ENCODE assay signal across 1 cellular context in the genomic region with DNA sequence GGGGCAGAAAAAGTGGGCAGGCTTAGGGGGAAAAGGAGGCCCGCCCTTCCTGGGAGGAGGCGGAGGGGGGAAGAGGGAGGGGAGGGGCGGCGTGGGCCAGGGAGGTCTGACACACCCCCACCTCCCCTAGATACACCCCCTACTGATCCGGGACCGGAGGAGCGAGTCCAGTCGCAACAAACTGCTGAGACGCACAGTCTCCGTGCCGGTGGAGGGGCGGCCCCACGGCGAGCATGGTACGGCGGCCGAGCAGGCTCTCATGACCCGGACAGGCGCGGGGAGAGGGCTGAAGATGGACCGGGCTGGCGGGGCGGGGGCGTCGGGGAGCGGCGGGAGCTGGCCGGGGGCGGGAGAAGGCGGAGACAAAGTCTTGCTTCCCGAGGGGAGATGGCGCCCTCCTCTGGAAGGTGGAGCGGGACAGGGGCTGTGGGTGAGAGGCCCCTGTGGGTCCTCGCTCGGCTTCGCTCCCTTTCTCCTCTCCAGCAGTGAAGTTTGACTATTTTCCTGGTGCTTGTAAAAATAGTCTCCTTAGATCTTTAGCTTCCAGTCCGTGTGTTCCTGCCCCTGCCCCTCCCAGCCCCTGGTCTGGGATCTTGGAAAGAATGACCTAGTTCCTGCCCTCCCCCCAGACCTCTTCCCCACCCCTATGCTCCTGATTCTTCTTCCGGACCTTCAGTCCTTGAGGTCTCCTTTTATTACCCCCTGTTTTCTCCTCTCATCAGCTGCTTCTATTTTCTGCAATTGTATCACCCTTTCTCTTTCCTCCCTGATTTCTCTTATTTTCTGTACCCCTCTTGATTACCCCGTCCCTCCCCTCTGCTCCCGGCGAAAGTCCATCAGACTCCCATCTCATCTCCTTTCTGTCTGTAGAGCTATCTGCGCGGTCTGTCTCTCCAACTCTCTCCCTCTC.
A peak's percentile ranks its signal among the peaks of the same experiment; 100 is the strongest.
TF ChIP-seq lines count a peak whose summit lies in the region.

No MANE protein-coding gene starts in this region.

TF ChIP-seq in HepG2, 621 proteins besides CTCF, POLR2A, EP300 and RAD21 (continued from another document and continues in another):
- TF ChIP-seq, protein P1, sequence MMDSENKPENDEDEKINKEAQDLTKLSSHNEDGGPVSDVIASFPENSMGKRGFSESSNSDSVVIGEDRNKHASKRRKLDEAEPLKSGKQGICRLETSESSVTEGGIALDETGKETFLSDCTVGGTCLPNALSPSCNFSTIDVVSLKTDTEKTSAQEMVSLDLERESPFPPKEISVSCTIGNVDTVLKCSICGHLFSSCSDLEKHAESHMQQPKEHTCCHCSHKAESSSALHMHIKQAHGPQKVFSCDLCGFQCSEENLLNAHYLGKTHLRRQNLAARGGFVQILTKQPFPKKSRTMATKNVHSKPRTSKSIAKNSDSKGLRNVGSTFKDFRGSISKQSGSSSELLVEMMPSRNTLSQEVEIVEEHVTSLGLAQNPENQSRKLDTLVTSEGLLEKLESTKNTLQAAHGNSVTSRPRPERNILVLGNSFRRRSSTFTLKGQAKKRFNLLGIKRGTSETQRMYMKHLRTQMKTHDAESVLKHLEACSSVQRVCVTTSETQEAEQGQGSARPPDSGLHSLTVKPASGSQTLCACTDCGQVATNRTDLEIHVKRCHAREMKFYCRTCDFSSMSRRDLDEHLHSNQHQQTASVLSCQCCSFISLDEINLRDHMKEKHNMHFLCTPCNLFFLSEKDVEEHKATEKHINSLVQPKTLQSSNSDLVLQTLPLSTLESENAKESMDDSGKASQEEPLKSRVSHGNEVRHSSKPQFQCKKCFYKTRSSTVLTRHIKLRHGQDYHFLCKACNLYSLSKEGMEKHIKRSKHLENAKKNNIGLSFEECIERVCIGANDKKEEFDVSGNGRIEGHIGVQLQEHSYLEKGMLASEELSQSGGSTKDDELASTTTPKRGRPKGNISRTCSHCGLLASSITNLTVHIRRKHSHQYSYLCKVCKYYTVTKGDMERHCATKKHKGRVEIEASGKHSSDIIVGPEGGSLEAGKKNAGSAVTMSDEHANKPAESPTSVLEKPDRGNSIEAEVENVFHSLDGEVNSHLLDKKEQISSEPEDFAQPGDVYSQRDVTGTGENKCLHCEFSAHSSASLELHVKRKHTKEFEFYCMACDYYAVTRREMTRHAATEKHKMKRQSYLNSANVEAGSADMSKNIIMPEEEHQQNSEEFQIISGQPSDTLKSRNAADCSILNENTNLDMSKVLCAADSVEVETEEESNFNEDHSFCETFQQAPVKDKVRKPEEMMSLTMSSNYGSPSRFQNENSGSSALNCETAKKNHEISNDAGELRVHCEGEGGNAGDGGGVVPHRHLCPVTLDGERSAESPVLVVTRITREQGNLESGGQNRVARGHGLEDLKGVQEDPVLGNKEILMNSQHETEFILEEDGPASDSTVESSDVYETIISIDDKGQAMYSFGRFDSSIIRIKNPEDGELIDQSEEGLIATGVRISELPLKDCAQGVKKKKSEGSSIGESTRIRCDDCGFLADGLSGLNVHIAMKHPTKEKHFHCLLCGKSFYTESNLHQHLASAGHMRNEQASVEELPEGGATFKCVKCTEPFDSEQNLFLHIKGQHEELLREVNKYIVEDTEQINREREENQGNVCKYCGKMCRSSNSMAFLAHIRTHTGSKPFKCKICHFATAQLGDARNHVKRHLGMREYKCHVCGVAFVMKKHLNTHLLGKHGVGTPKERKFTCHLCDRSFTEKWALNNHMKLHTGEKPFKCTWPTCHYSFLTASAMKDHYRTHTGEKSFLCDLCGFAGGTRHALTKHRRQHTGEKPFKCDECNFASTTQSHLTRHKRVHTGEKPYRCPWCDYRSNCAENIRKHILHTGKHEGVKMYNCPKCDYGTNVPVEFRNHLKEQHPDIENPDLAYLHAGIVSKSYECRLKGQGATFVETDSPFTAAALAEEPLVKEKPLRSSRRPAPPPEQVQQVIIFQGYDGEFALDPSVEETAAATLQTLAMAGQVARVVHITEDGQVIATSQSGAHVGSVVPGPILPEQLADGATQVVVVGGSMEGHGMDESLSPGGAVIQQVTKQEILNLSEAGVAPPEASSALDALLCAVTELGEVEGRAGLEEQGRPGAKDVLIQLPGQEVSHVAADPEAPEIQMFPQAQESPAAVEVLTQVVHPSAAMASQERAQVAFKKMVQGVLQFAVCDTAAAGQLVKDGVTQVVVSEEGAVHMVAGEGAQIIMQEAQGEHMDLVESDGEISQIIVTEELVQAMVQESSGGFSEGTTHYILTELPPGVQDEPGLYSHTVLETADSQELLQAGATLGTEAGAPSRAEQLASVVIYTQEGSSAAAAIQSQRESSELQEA (CRISPR knock-in tag; IDR thresholded peaks at IDR 0.05; ENCODE audit: not compliant biosample characterization): no peak
- TF ChIP-seq ZNF530 (CRISPR knock-in tag; IDR thresholded peaks at IDR 0.05; ENCODE audit: low read depth) (no peak), ZNF496 (CRISPR knock-in tag; IDR thresholded peaks at IDR 0.05; ENCODE audit: insufficient replicate concordance) (no peak), PCBP1 (IDR thresholded peaks at IDR 0.05; ENCODE audit: borderline replicate concordance, low read depth, low read length) (0 out of 2 replicates have a peak, but pooled peaks have one; percentile 60), YEATS4 (CRISPR knock-in tag; IDR thresholded peaks at IDR 0.05; ENCODE audit: borderline replicate concordance) (peak; percentile 79), ZMYM3 (CRISPR knock-in tag; IDR thresholded peaks at IDR 0.05) (peak; percentile 16; the same call in 1 of the 2 replicates), CBX5 (CRISPR knock-in tag; IDR thresholded peaks at IDR 0.05; ENCODE audit: borderline replicate concordance) (peak; percentile 86; the same call in 1 of the 2 replicates), CEBPB (IDR thresholded peaks at IDR 0.05; ENCODE audit: borderline replicate concordance, low read depth, low read length) (no peak), YY1 (IDR thresholded peaks at IDR 0.05; ENCODE audit: insufficient read depth, insufficient replicate concordance, low read depth, low read length) (peak; percentile 57), ZNF652 (CRISPR knock-in tag; IDR thresholded peaks at IDR 0.05; ENCODE audit: borderline replicate concordance, low read depth) (no peak), NCOA2 (CRISPR knock-in tag; IDR thresholded peaks at IDR 0.05) (0 out of 2 replicates have a peak, but pooled peaks have one; percentile 13), ZNF33A (CRISPR knock-in tag; IDR thresholded peaks at IDR 0.05; ENCODE audit: borderline replicate concordance) (no peak), ZNF775 (CRISPR knock-in tag; IDR thresholded peaks at IDR 0.05; ENCODE audit: borderline replicate concordance) (no peak), ZSCAN12 (CRISPR knock-in tag; IDR thresholded peaks at IDR 0.05) (no peak), MYC (CRISPR knock-in tag; IDR thresholded peaks at IDR 0.05; ENCODE audit: borderline replicate concordance) (peak; percentile 95), DPF2 (CRISPR knock-in tag; IDR thresholded peaks at IDR 0.05; ENCODE audit: borderline replicate concordance, low read depth) (no peak), ZSCAN21 (CRISPR knock-in tag; IDR thresholded peaks at IDR 0.05; ENCODE audit: borderline replicate concordance) (no peak), ZNF20 (CRISPR knock-in tag; IDR thresholded peaks at IDR 0.05) (no peak), ZNF136 (CRISPR knock-in tag; IDR thresholded peaks at IDR 0.05; ENCODE audit: low read depth) (no peak), NR2F1 (CRISPR knock-in tag; IDR thresholded peaks at IDR 0.05) (0 out of 4 replicates have a peak, but pooled peaks of 1 of the 2 experiments have one; percentile 32), NR2F6 (IDR thresholded peaks at IDR 0.05) (no peak), NR2F6 (CRISPR knock-in tag; IDR thresholded peaks at IDR 0.05) (peak; percentile 7; the same call in 1 of the 2 replicates), ZNF816 (CRISPR knock-in tag; IDR thresholded peaks at IDR 0.05; ENCODE audit: borderline replicate concordance) (no peak), SIX1 (CRISPR knock-in tag; IDR thresholded peaks at IDR 0.05; ENCODE audit: borderline replicate concordance) (peak; percentile 21; the same call in 1 of the 2 replicates), MEIS2 (CRISPR knock-in tag; IDR thresholded peaks at IDR 0.05) (no peak), STAG1 (CRISPR knock-in tag; IDR thresholded peaks at IDR 0.05) (peak; percentile 62), U2AF2 (IDR thresholded peaks at IDR 0.05; ENCODE audit: low read depth, low read length) (no peak)
- TF ChIP-seq, protein P2, sequence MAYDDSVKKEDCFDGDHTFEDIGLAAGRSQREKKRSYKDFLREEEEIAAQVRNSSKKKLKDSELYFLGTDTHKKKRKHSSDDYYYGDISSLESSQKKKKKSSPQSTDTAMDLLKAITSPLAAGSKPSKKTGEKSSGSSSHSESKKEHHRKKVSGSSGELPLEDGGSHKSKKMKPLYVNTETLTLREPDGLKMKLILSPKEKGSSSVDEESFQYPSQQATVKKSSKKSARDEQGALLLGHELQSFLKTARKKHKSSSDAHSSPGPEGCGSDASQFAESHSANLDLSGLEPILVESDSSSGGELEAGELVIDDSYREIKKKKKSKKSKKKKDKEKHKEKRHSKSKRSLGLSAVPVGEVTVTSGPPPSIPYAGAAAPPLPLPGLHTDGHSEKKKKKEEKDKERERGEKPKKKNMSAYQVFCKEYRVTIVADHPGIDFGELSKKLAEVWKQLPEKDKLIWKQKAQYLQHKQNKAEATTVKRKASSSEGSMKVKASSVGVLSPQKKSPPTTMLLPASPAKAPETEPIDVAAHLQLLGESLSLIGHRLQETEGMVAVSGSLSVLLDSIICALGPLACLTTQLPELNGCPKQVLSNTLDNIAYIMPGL (CRISPR knock-in tag; IDR thresholded peaks at IDR 0.05; ENCODE audit: borderline replicate concordance in 1 of 2, low read depth in 1 of 2): peak; percentile 74 to 84
- TF ChIP-seq, protein P3, sequence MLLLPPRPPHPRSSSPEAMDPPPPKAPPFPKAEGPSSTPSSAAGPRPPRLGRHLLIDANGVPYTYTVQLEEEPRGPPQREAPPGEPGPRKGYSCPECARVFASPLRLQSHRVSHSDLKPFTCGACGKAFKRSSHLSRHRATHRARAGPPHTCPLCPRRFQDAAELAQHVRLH (CRISPR knock-in tag; IDR thresholded peaks at IDR 0.05; ENCODE audit: borderline replicate concordance, low read depth): peak; percentile 76; the same call in 1 of the 2 replicates
- TF ChIP-seq, protein P4, sequence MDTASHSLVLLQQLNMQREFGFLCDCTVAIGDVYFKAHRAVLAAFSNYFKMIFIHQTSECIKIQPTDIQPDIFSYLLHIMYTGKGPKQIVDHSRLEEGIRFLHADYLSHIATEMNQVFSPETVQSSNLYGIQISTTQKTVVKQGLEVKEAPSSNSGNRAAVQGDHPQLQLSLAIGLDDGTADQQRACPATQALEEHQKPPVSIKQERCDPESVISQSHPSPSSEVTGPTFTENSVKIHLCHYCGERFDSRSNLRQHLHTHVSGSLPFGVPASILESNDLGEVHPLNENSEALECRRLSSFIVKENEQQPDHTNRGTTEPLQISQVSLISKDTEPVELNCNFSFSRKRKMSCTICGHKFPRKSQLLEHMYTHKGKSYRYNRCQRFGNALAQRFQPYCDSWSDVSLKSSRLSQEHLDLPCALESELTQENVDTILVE (CRISPR knock-in tag; IDR thresholded peaks at IDR 0.05): peak; percentile 98
- TF ChIP-seq, protein P5, sequence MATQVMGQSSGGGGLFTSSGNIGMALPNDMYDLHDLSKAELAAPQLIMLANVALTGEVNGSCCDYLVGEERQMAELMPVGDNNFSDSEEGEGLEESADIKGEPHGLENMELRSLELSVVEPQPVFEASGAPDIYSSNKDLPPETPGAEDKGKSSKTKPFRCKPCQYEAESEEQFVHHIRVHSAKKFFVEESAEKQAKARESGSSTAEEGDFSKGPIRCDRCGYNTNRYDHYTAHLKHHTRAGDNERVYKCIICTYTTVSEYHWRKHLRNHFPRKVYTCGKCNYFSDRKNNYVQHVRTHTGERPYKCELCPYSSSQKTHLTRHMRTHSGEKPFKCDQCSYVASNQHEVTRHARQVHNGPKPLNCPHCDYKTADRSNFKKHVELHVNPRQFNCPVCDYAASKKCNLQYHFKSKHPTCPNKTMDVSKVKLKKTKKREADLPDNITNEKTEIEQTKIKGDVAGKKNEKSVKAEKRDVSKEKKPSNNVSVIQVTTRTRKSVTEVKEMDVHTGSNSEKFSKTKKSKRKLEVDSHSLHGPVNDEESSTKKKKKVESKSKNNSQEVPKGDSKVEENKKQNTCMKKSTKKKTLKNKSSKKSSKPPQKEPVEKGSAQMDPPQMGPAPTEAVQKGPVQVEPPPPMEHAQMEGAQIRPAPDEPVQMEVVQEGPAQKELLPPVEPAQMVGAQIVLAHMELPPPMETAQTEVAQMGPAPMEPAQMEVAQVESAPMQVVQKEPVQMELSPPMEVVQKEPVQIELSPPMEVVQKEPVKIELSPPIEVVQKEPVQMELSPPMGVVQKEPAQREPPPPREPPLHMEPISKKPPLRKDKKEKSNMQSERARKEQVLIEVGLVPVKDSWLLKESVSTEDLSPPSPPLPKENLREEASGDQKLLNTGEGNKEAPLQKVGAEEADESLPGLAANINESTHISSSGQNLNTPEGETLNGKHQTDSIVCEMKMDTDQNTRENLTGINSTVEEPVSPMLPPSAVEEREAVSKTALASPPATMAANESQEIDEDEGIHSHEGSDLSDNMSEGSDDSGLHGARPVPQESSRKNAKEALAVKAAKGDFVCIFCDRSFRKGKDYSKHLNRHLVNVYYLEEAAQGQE (IDR thresholded peaks at IDR 0.05; ENCODE audit: borderline replicate concordance in 1 of 2, low read depth in 1 of 2, low read length in 2 of 2): no peak; a peak in 1 of 4 replicates
- TF ChIP-seq, protein P6, sequence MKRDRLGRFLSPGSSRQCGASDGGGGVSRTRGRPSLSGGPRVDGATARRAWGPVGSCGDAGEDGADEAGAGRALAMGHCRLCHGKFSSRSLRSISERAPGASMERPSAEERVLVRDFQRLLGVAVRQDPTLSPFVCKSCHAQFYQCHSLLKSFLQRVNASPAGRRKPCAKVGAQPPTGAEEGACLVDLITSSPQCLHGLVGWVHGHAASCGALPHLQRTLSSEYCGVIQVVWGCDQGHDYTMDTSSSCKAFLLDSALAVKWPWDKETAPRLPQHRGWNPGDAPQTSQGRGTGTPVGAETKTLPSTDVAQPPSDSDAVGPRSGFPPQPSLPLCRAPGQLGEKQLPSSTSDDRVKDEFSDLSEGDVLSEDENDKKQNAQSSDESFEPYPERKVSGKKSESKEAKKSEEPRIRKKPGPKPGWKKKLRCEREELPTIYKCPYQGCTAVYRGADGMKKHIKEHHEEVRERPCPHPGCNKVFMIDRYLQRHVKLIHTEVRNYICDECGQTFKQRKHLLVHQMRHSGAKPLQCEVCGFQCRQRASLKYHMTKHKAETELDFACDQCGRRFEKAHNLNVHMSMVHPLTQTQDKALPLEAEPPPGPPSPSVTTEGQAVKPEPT (CRISPR knock-in tag; IDR thresholded peaks at IDR 0.05; ENCODE audit: low read depth): no peak
- TF ChIP-seq, protein P7, sequence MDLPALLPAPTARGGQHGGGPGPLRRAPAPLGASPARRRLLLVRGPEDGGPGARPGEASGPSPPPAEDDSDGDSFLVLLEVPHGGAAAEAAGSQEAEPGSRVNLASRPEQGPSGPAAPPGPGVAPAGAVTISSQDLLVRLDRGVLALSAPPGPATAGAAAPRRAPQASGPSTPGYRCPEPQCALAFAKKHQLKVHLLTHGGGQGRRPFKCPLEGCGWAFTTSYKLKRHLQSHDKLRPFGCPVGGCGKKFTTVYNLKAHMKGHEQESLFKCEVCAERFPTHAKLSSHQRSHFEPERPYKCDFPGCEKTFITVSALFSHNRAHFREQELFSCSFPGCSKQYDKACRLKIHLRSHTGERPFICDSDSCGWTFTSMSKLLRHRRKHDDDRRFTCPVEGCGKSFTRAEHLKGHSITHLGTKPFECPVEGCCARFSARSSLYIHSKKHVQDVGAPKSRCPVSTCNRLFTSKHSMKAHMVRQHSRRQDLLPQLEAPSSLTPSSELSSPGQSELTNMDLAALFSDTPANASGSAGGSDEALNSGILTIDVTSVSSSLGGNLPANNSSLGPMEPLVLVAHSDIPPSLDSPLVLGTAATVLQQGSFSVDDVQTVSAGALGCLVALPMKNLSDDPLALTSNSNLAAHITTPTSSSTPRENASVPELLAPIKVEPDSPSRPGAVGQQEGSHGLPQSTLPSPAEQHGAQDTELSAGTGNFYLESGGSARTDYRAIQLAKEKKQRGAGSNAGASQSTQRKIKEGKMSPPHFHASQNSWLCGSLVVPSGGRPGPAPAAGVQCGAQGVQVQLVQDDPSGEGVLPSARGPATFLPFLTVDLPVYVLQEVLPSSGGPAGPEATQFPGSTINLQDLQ (CRISPR knock-in tag; IDR thresholded peaks at IDR 0.05): no peak
